ENCODE assay signal across 1 cellular context in the genomic region with DNA sequence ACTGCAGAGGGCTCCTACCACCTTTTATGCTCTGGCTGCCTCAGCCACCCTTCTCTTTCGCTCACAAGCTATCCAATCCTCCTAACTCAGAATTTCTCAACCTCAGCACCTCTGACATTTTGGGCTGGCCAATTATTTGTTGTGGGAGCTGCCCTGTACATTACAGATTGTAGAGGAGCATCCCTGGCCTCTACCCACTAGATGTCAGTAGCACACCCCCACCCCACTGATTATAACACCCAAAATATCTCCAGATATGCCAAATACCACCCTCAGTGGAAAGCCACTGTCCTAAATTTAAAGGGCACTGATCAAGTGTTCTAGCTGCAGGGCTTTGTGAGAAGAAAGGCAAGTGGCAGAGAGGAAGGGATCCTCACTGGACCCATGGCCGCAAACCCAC.
TF ChIP-seq lines count a peak whose summit lies in the region.

No MANE protein-coding gene starts in this region.

TF ChIP-seq in SK-N-SH, 30 proteins besides CTCF, POLR2A, EP300 and RAD21 (continued from another document):
- TF ChIP-seq, protein P1, sequence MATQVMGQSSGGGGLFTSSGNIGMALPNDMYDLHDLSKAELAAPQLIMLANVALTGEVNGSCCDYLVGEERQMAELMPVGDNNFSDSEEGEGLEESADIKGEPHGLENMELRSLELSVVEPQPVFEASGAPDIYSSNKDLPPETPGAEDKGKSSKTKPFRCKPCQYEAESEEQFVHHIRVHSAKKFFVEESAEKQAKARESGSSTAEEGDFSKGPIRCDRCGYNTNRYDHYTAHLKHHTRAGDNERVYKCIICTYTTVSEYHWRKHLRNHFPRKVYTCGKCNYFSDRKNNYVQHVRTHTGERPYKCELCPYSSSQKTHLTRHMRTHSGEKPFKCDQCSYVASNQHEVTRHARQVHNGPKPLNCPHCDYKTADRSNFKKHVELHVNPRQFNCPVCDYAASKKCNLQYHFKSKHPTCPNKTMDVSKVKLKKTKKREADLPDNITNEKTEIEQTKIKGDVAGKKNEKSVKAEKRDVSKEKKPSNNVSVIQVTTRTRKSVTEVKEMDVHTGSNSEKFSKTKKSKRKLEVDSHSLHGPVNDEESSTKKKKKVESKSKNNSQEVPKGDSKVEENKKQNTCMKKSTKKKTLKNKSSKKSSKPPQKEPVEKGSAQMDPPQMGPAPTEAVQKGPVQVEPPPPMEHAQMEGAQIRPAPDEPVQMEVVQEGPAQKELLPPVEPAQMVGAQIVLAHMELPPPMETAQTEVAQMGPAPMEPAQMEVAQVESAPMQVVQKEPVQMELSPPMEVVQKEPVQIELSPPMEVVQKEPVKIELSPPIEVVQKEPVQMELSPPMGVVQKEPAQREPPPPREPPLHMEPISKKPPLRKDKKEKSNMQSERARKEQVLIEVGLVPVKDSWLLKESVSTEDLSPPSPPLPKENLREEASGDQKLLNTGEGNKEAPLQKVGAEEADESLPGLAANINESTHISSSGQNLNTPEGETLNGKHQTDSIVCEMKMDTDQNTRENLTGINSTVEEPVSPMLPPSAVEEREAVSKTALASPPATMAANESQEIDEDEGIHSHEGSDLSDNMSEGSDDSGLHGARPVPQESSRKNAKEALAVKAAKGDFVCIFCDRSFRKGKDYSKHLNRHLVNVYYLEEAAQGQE (IDR thresholded peaks at IDR 0.05; ENCODE audit: low read depth, low read length): no peak
- TF ChIP-seq, protein P2, sequence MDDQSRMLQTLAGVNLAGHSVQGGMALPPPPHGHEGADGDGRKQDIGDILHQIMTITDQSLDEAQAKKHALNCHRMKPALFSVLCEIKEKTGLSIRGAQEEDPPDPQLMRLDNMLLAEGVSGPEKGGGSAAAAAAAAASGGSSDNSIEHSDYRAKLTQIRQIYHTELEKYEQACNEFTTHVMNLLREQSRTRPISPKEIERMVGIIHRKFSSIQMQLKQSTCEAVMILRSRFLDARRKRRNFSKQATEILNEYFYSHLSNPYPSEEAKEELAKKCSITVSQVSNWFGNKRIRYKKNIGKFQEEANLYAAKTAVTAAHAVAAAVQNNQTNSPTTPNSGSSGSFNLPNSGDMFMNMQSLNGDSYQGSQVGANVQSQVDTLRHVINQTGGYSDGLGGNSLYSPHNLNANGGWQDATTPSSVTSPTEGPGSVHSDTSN (IDR thresholded peaks at IDR 0.05): no peak
- TF ChIP-seq GATA2 (CRISPR knock-in tag; IDR thresholded peaks at IDR 0.05) (no peak), TAF1 (IDR thresholded peaks at IDR 0.05; ENCODE audit: borderline replicate concordance, low read depth, low read length) (no peak)
